Comparison of ENCODE assay signal across 23 cellular contexts in the genomic region with DNA sequence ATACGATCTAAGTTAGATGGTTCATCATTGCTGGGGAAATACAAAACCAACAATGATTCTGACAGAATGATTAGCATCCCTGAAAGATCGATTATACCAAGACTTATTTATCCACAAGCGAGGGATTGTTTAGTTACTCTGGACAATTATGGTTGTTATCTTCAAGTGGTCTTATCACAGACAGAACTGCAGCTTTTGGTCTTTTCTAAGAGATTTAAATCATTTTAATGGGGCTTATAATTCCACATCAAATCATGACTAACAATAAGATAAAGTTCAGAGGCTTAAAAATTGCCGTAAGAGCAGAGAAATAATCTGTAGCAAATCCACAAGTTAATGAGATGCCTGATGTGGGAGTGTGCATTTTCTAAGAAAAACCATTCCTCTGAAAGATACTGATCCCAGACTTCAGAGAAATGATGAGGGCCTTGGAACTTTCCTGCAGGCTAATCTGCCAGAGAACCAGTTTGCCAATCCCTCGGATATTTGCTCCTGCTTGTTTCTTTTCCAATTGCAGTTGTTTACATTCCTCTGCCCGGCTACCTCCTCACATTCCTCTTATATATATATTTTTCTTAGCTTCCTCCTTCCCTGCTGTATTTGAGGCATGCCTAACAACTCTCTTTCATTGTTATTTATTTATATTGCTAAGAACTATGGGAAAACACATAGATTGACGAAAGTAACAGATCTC.
DNase-seq lines count a peak whose midpoint lies in the region; ATAC-seq, FAIRE-seq and TF ChIP-seq lines count a peak whose summit lies in the region.
"Had no signal": no experiment of that assay in that cellular context is flagged by ENCODE, and none has a peak within 500 bp of the region (broad histone marks: within the 10 kb centered on the region; RNA-seq: fewer than 3 reads in every experiment).

No MANE protein-coding gene starts in this region.

- H4K91ac ChIP-seq in mesenchymal stem cell (ENCODE audit: low read length), result no peak overlapping the region

- no peaks in the 10 kb centered on the region for H4K20me1 ChIP-seq in GM23248 (ENCODE audit: insufficient read depth)
- no peaks in the 10 kb centered on the region for H4K20me1 ChIP-seq in K562 (replicated peaks; ENCODE audit: control insufficient read depth, insufficient read depth, low read length)

- no peak for TF ChIP-seq POLR2A in K562 (conservative IDR thresholded peaks at IDR 0.05)

- POLR2A ChIA-PET in K562 (lab: Yijun Ruan, JAX), result no interaction called here

- no peak overlapping the region for H2BK12ac ChIP-seq in mesenchymal stem cell (ENCODE audit: low read length in 2 of 2)

- no peak overlapping the region for H3K27ac ChIP-seq in GM23248
- no peak overlapping the region for H3K27ac ChIP-seq in K562 (ENCODE audit: extremely low read depth, low read depth, low read length)
- H3K27ac ChIP-seq in mesenchymal stem cell (ENCODE audit: low read length, poor library complexity, severe bottlenecking), result no peak overlapping the region
- H3K27ac ChIP-seq: brain microvascular endothelial cell, parathyroid adenoma, vagina had no signal

- H3K9ac ChIP-seq in GM23248 (no peak overlapping the region), K562 (ENCODE audit: insufficient read depth in 1 of 2, low read depth in 2 of 2, low read length in 2 of 2) (no peak overlapping the region), mesenchymal stem cell (ENCODE audit: low read length) (no peak overlapping the region)
- H3K9ac ChIP-seq: parathyroid adenoma had no signal

- no peak overlapping the region for H2AK5ac ChIP-seq in mesenchymal stem cell (ENCODE audit: low read length, severe bottlenecking)

- no peak overlapping the region for H2BK15ac ChIP-seq in mesenchymal stem cell (ENCODE audit: low read depth, poor library complexity, severe bottlenecking)

- H3K4ac ChIP-seq in mesenchymal stem cell (ENCODE audit: low read depth in 1 of 2, low read length in 2 of 2), result no peak overlapping the region

- TF ChIP-seq EP300 in K562 (IDR thresholded peaks at IDR 0.05; ENCODE audit: low read length), result no peak

- no peak overlapping the region for H3K14ac ChIP-seq in mesenchymal stem cell (ENCODE audit: low read length in 2 of 2)

- H3K9me1 ChIP-seq in K562 (ENCODE audit: control insufficient read depth, insufficient read depth, low read length), result no peaks in the 10 kb centered on the region

- no peak for TF ChIP-seq RAD21 in K562 (CRISPR knock-in tag; conservative IDR thresholded peaks at IDR 0.05 in 1 of 2, IDR thresholded peaks at IDR 0.05 in 1 of 2)

- 67 to 68% methylated on average over 7 of the region's 7 CpGs for WGBS in GM23248 (ENCODE audit: low coverage in 1 of 2, low lambda C conversion rate in 2 of 2, missing lambda C conversion rate in 2 of 2), 2 experiments
- 8% methylated on average over 7 of the region's 7 CpGs for WGBS in K562 (ENCODE audit: insufficient coverage, low coverage, missing lambda C conversion rate)
- WGBS in mesenchymal stem cell, result 41% methylated on average over 3 of the region's 7 CpGs

- no peak overlapping the region for H4K8ac ChIP-seq in mesenchymal stem cell (ENCODE audit: low read length)

- H3K18ac ChIP-seq in mesenchymal stem cell (ENCODE audit: low read depth in 1 of 2, low read length in 2 of 2), result no peak overlapping the region

- BruUV-seq in K562 (replicated peaks; lab: Mats Ljungman, UMichigan), result no TSS peak

- DNase-seq in AG10803 (ENCODE audit: low read depth), result peak; percentile 24
- DNase-seq in GM23248, result peak; percentile 3
- DNase-seq in K562 (ENCODE audit: extremely low read depth in 1 of 4, low spot score in 3 of 4), result peak in 1 of 4 experiments; percentile 14
- peak; percentile 33 for DNase-seq in mesenchymal stem cell
- no peak for DNase-seq in DMS79 treated with DMSO at 0.1 percent for 48 hours (lab: John Stamatoyannopoulos, UW)
- no peak for DNase-seq in mucosa of gallbladder (ENCODE audit: low spot score)
- no peak for DNase-seq in DMS114 treated with DMSO at 0.1 percent for 48 hours (lab: John Stamatoyannopoulos, UW; ENCODE audit: unreplicated experiment)
- DNase-seq: activated CD4-positive, alpha-beta T cell treated with anti-CD3 and anti-CD28 coated beads for 4 hours; brain microvascular endothelial cell; Calu3; head of caudate nucleus; Karpas-422; naive thymus-derived CD4-positive, alpha-beta T cell; NCI-H1092 treated with DMSO at 0.1 percent for 48 hours; NCI-H774; PC-3; stimulated activated CD4-positive, alpha-beta T cell treated with anti-CD3 and anti-CD28 coated beads, Interleukin-2, amount 100 ng/mL, for 48 hours; T1000 had no signal

- no peak for ATAC-seq in K562
- no peak for ATAC-seq in GM21381 (IDR thresholded peaks at IDR 0.05; ENCODE audit: unreplicated experiment)
- ATAC-seq: naive thymus-derived CD4-positive, alpha-beta T cell; PC-3 had no signal

- H3K4me3 ChIP-seq in AG10803 (ENCODE audit: low read length) (no peak overlapping the region), GM23248 (no peak overlapping the region), K562 (no peak overlapping the region), mesenchymal stem cell (ENCODE audit: insufficient read depth in 1 of 2, low read depth in 1 of 2, low read length in 2 of 2) (no peak overlapping the region)
- H3K4me3 ChIP-seq: lung, vagina had no signal

- H3K9me3 ChIP-seq in GM23248 (ENCODE audit: low read depth), result no peaks in the 10 kb centered on the region
- H3K9me3 ChIP-seq in K562 (replicated peaks; ENCODE audit: control insufficient read depth, insufficient read depth, low read depth, low read length), result no peaks in the 10 kb centered on the region
- no peaks in the 10 kb centered on the region for H3K9me3 ChIP-seq in mesenchymal stem cell (ENCODE audit: control insufficient read depth, low read length)
- H3K9me3 ChIP-seq: vagina had no signal

- H3K23ac ChIP-seq in mesenchymal stem cell (ENCODE audit: low read length in 2 of 2), result no peak overlapping the region

- H3K79me2 ChIP-seq in GM23248 (ENCODE audit: insufficient read depth) (no peaks in the 10 kb centered on the region), K562 (ENCODE audit: control insufficient read depth, insufficient read depth, low read length) (no peaks in the 10 kb centered on the region)
- H3K79me2 ChIP-seq: parathyroid adenoma had no signal

- no peaks in the 10 kb centered on the region for H3K36me3 ChIP-seq in GM23248 (ENCODE audit: low read depth)
- no peaks in the 10 kb centered on the region for H3K36me3 ChIP-seq in K562 (ENCODE audit: control insufficient read depth, insufficient read depth, low read length)
- peaks cover 0 to 3% of the 10 kb centered on the region in 2 experiments for H3K36me3 ChIP-seq in mesenchymal stem cell (ENCODE audit: control insufficient read depth in 1 of 2, insufficient read depth in 2 of 2, low read depth in 1 of 2, low read length in 2 of 2)
- H3K36me3 ChIP-seq: brain microvascular endothelial cell, vagina had no signal

- intact Hi-C loops in K562 (cut with micrococcal nuclease), result no loop called here

- H3K9me2 ChIP-seq in GM23248 (ENCODE audit: insufficient read depth), result no peaks in the 10 kb centered on the region

- H3K79me1 ChIP-seq in mesenchymal stem cell (replicated peaks; ENCODE audit: low read length, poor library complexity, severe bottlenecking), result peaks cover 6% of the 10 kb centered on the region

- no peaks in the 10 kb centered on the region for H3F3A ChIP-seq in GM23248 (ENCODE audit: insufficient read depth)

- no peak for FAIRE-seq in K562 (lab: Jason Lieb, UNC)
- FAIRE-seq: G401.6 had no signal

- H2BK120ac ChIP-seq in mesenchymal stem cell (ENCODE audit: low read depth, low read length), result no peak overlapping the region

- no peak overlapping the region for H2BK5ac ChIP-seq in mesenchymal stem cell (ENCODE audit: low read depth, low read length, poor library complexity, severe bottlenecking)

- no peak overlapping the region for H3K4me2 ChIP-seq in GM23248 (ENCODE audit: unreplicated experiment)
- no peak overlapping the region for H3K4me2 ChIP-seq in K562 (ENCODE audit: insufficient read depth, low read length)
- H3K4me2 ChIP-seq in mesenchymal stem cell (ENCODE audit: low read length, poor library complexity, severe bottlenecking), result no peak overlapping the region

- CTCF ChIA-PET in K562 (lab: Yijun Ruan, JAX; ENCODE audit: low intra/inter-chr PET ratio), result no interaction called here

- H3K4me1 ChIP-seq in GM23248 (ENCODE audit: insufficient read depth) (peaks cover 6% of the 10 kb centered on the region; the same call in 1 of the 2 replicates), K562 (replicated peaks in 1 of 2; ENCODE audit: control insufficient read depth in 2 of 2, insufficient read depth in 2 of 2, low read length in 2 of 2) (0 out of 5 replicates have a peak, but pooled peaks cover 0 to 9% of the 10 kb centered on the region in 2 experiments), mesenchymal stem cell (ENCODE audit: control insufficient read depth, insufficient read depth, low read depth, low read length) (no peaks in the 10 kb centered on the region)
- H3K4me1 ChIP-seq: parathyroid adenoma, vagina had no signal

- TF ChIP-seq CTCF in AG10803 (conservative IDR thresholded peaks at IDR 0.05; ENCODE audit: low read length), result no peak
- no peak for TF ChIP-seq CTCF in K562 (IDR thresholded peaks at IDR 0.05 in 2 of 3, conservative IDR thresholded peaks at IDR 0.05 in 1 of 3; ENCODE audit: insufficient read depth in 2 of 3, low read depth in 1 of 3, low read length in 3 of 3)

- in situ Hi-C loops in GM23248 (cut with MboI) (no loop called here), K562 (cut with MboI) (no loop called here)

- no peaks in the 10 kb centered on the region for H3K27me3 ChIP-seq in GM23248 (replicated peaks; ENCODE audit: insufficient read depth)
- H3K27me3 ChIP-seq in K562 (ENCODE audit: control insufficient read depth in 2 of 2, insufficient read depth in 2 of 2, low read length in 2 of 2), result no peaks in the 10 kb centered on the region
- no peaks in the 10 kb centered on the region for H3K27me3 ChIP-seq in mesenchymal stem cell (ENCODE audit: control insufficient read depth in 1 of 2, insufficient read depth in 1 of 2, low read length in 2 of 2)
- H3K27me3 ChIP-seq: brain microvascular endothelial cell, vagina had no signal

- H2AFZ ChIP-seq in GM23248, result no peak overlapping the region; the same call in 1 of the 2 replicates
- no peak overlapping the region for H2AFZ ChIP-seq in K562 (ENCODE audit: low read depth, low read length)
- no peak overlapping the region for H2AFZ ChIP-seq in mesenchymal stem cell (ENCODE audit: low read depth, low read length)
- H2AFZ ChIP-seq: parathyroid adenoma had no signal

TF ChIP-seq in K562, 482 proteins besides CTCF, POLR2A, EP300 and RAD21 (continues in another document):
- TF ChIP-seq CTBP1 (IDR thresholded peaks at IDR 0.05; ENCODE audit: borderline replicate concordance), result peak; percentile 25; the same call in 1 of the 2 replicates

Comparison
In these comparisons a context has a peak if more than half of its experiments do, and no peak if none do; other contexts are left out.
1. DNase-seq: peak in AG10803 (single experiment), GM23248 (single experiment) and mesenchymal stem cell (single experiment); none in DMS79 treated with DMSO at 0.1 percent for 48 hours (single experiment), mucosa of gallbladder (single experiment) and DMS114 treated with DMSO at 0.1 percent for 48 hours (single experiment).